Comparison of ENCODE assay signal across 1 cellular context in genomic region chr19:35717665-35718344, GRCh38.
TF ChIP-seq lines count a peak whose summit lies in the region.

KMT2B (plus strand) TSS chr19:35718003; CDS start chr19:35718019, 16 bp downstream.

TF ChIP-seq in HCT116, 20 proteins besides CTCF, POLR2A, EP300 and RAD21 (continued from another document):
- TF ChIP-seq REST (IDR thresholded peaks at IDR 0.05; ENCODE audit: low read depth) (no peak), POLR2AphosphoS5 (IDR thresholded peaks at IDR 0.05; ENCODE audit: low read depth, low read length) (no peak), JUND (IDR thresholded peaks at IDR 0.05) (no peak), EZH2 (IDR thresholded peaks at IDR 0.05) (no peak), EGR1 (IDR thresholded peaks at IDR 0.05; ENCODE audit: low read depth) (no peak), YY1 (IDR thresholded peaks at IDR 0.05; ENCODE audit: extremely low read depth, insufficient replicate concordance, low read depth, low read length) (peak; percentile 87), ZNF274 (IDR thresholded peaks at IDR 0.05; ENCODE audit: low read depth, low read length) (no peak)
